ENCODE assay signal across 2 cellular contexts in the genomic region with DNA sequence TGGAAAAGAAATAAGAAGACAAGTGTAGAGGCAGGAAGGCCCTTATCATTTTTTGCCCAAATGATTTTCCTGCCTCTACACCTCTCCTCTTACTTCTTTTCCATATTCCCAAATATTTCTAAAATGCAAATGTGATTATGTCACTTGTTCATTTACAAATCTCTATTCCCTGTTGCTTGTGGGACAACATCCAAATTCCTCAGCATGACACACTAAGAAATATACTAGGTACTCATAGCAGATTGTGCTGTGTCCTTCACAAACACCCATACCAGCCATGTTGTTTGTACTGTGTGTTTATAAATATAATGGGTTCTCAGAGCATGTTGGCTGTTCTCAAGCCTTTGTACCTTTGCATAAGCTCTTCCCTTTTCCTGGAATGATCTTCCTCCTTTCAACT.
TF ChIP-seq lines count a peak whose summit lies in the region.

No MANE protein-coding gene starts in this region.

TF ChIP-seq in IMR-90, 13 proteins besides CTCF, POLR2A, EP300 and RAD21:
- no peak for TF ChIP-seq BHLHE40 (IDR thresholded peaks at IDR 0.05; ENCODE audit: low read depth, low read length)
- TF ChIP-seq CEBPB (IDR thresholded peaks at IDR 0.05; ENCODE audit: low read depth, low read length), result no peak
- TF ChIP-seq, protein P1, sequence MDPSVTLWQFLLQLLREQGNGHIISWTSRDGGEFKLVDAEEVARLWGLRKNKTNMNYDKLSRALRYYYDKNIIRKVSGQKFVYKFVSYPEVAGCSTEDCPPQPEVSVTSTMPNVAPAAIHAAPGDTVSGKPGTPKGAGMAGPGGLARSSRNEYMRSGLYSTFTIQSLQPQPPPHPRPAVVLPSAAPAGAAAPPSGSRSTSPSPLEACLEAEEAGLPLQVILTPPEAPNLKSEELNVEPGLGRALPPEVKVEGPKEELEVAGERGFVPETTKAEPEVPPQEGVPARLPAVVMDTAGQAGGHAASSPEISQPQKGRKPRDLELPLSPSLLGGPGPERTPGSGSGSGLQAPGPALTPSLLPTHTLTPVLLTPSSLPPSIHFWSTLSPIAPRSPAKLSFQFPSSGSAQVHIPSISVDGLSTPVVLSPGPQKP (IDR thresholded peaks at IDR 0.05; ENCODE audit: borderline replicate concordance, low read depth, low read length), result no peak
- no peak for TF ChIP-seq MXI1 (IDR thresholded peaks at IDR 0.05; ENCODE audit: borderline replicate concordance, low read depth, low read length)
- TF ChIP-seq CHD1 (IDR thresholded peaks at IDR 0.05; ENCODE audit: low read depth, low read length), result no peak
- TF ChIP-seq FOS (IDR thresholded peaks at IDR 0.05; ENCODE audit: low read depth, low read length), result no peak
- no peak for TF ChIP-seq NFE2L2 (IDR thresholded peaks at IDR 0.05; ENCODE audit: low read depth, low read length)
- TF ChIP-seq, protein P2, sequence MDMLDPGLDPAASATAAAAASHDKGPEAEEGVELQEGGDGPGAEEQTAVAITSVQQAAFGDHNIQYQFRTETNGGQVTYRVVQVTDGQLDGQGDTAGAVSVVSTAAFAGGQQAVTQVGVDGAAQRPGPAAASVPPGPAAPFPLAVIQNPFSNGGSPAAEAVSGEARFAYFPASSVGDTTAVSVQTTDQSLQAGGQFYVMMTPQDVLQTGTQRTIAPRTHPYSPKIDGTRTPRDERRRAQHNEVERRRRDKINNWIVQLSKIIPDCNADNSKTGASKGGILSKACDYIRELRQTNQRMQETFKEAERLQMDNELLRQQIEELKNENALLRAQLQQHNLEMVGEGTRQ (IDR thresholded peaks at IDR 0.05; ENCODE audit: low read depth, low read length), result no peak
- no peak for TF ChIP-seq MAFK (IDR thresholded peaks at IDR 0.05; ENCODE audit: low read depth, low read length)
- no peak for TF ChIP-seq RFX5 (IDR thresholded peaks at IDR 0.05; ENCODE audit: low read depth, low read length)
- no peak for TF ChIP-seq MAZ (IDR thresholded peaks at IDR 0.05; ENCODE audit: borderline replicate concordance, low read depth, low read length)
- TF ChIP-seq RCOR1 (IDR thresholded peaks at IDR 0.05; ENCODE audit: insufficient replicate concordance, low read length), result no peak
- no peak for TF ChIP-seq SMC3 (IDR thresholded peaks at IDR 0.05; ENCODE audit: low read depth, low read length)

TF ChIP-seq in H1, 55 proteins besides CTCF, POLR2A, EP300 and RAD21:
- TF ChIP-seq ASH2L (IDR thresholded peaks at IDR 0.05; ENCODE audit: low read length), result no peak
- TF ChIP-seq, protein P2 (IDR thresholded peaks at IDR 0.05; ENCODE audit: low read length), result no peak
- TF ChIP-seq BACH1 (IDR thresholded peaks at IDR 0.05; ENCODE audit: low read length), result no peak
- no peak for TF ChIP-seq HDAC2 (IDR thresholded peaks at IDR 0.05; ENCODE audit: borderline replicate concordance in 1 of 2, low read depth in 2 of 2, low read length in 2 of 2)
- no peak for TF ChIP-seq SRF (IDR thresholded peaks at IDR 0.05; ENCODE audit: low read depth, low read length)
- TF ChIP-seq KDM1A (IDR thresholded peaks at IDR 0.05; ENCODE audit: borderline replicate concordance, low read length), result no peak
- TF ChIP-seq HDAC6 (IDR thresholded peaks at IDR 0.05; ENCODE audit: low read depth, low read length), result no peak
- TF ChIP-seq TCF12 (IDR thresholded peaks at IDR 0.05; ENCODE audit: low read depth, low read length), result no peak
- TF ChIP-seq EGR1 (IDR thresholded peaks at IDR 0.05; ENCODE audit: borderline replicate concordance, low read depth, low read length), result no peak
- no peak for TF ChIP-seq SP1 (IDR thresholded peaks at IDR 0.05; ENCODE audit: low read depth, low read length)
- TF ChIP-seq, protein P3, sequence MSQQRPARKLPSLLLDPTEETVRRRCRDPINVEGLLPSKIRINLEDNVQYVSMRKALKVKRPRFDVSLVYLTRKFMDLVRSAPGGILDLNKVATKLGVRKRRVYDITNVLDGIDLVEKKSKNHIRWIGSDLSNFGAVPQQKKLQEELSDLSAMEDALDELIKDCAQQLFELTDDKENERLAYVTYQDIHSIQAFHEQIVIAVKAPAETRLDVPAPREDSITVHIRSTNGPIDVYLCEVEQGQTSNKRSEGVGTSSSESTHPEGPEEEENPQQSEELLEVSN (IDR thresholded peaks at IDR 0.05), result no peak
